Comparison of ENCODE assay signal across 34 cellular contexts in genomic region chr2:232584238-232584637, GRCh38. TPM values are rescaled to one million over a fixed set of nuclear protein-coding genes. Genes with fewer than 3 reads are reported as not detected.
"Had no signal": no experiment of that assay in that cellular context is flagged by ENCODE, and none has a peak within 500 bp of the region (broad histone marks: within the 10 kb centered on the region; RNA-seq: fewer than 3 reads in every experiment).

No MANE protein-coding gene starts in this region.

- H3K4me3 ChIP-seq: esophagus muscularis mucosa, gastroesophageal sphincter, heart left ventricle, hepatocyte, lung, mucosa of descending colon, testis, tibial artery had no signal

- DNase-seq: cortex of kidney; effector CD8-positive, alpha-beta T cell; endodermal cell; foreskin keratinocyte; heart left ventricle; kidney; mesenchymal stem cell; mucosa of descending colon; naive B cell; stimulated activated CD4-positive, alpha-beta T cell treated with anti-CD3 and anti-CD28 coated beads, Interleukin-2, amount 100 ng/mL, for 24 hours; stimulated activated CD4-positive, alpha-beta T cell treated with anti-CD3 and anti-CD28 coated beads, Interleukin-4, amount 100 ng/mL, for 4 hours; stimulated activated naive CD8-positive, alpha-beta T cell treated with anti-CD3 and anti-CD28 coated beads, Interleukin-15, Interleukin-2, amounts not matched to agents 100 U/mL and 50 U/mL, for 24 hours; substantia nigra; testis; tibial artery had no signal

- FAIRE-seq: endothelial cell of umbilical vein, kidney had no signal

- H3K27me3 ChIP-seq: esophagus muscularis mucosa, foreskin keratinocyte, gastroesophageal sphincter, heart left ventricle, hepatocyte, neutrophil, testis, tibial artery had no signal

- H3K4me1 ChIP-seq: testis had no signal

- H3K79me2 ChIP-seq: hepatocyte, parathyroid adenoma had no signal

- H3K4me2 ChIP-seq: hepatocyte had no signal

- ATAC-seq: foreskin keratinocyte; gastroesophageal sphincter; heart left ventricle; left lobe of liver; mucosa of descending colon; natural killer cell treated with Interleukin-12 subunit alpha and Interleukin-12 subunit beta and Interleukin-15 and Interleukin-18, amount 100 ng/mL, for 72 hours; sciatic nerve; stimulated activated memory B cell treated with anti-CD40 and anti-IgM and Interleukin-4, amounts not matched to agents 10 μg/mL and 1 μg/mL and 100 μg/mL, for 72 hours; stimulated activated naive CD8-positive, alpha-beta T cell treated with anti-CD3 and anti-CD28 coated beads, Interleukin-15, Interleukin-2, amounts not matched to agents 100 U/mL and 50 U/mL, for 24 hours had no signal

- H2AFZ ChIP-seq: hepatocyte, parathyroid adenoma had no signal

- H3K27ac ChIP-seq: esophagus muscularis mucosa, foreskin keratinocyte, gastroesophageal sphincter, heart left ventricle, hepatocyte, neutrophil, parathyroid adenoma, testis, tibial artery had no signal

- H3K9me3 ChIP-seq: esophagus muscularis mucosa, mucosa of descending colon, neutrophil, testis, tibial artery had no signal

- H3K9ac ChIP-seq: parathyroid adenoma had no signal

RNA-seq across cellular contexts. Expression of gene CHRNG, which starts 44.7 kb away (rescaled TPM):
- total RNA-seq: endodermal cell; endothelial cell of umbilical vein; epithelial cell of proximal tubule; esophagus muscularis mucosa; fibroblast of lung; foreskin keratinocyte; gastroesophageal sphincter; heart left ventricle; hepatocyte; kidney; left lobe of liver; liver; lung; mesothelial cell of epicardium; mucosa of descending colon; natural killer cell treated with Interleukin-12 subunit alpha and Interleukin-12 subunit beta and Interleukin-15 and Interleukin-18, amount 100 ng/mL, for 72 hours; neural crest cell; osteoblast; progenitor cell of endocrine pancreas; sciatic nerve; testis had no signal
- polyA plus RNA-seq: endothelial cell of umbilical vein, fibroblast of lung, foreskin keratinocyte, heart left ventricle, hepatocyte, liver, lung, urinary bladder had no signal

RNA-seq across cellular contexts. Expression of gene EFHD1, which starts 49.2 kb away (rescaled TPM):
- total RNA-seq: endothelial cell of umbilical vein, fibroblast of lung, foreskin keratinocyte had no signal
- polyA plus RNA-seq: foreskin keratinocyte had no signal

RNA-seq across cellular contexts. Expression of gene CHRND, which starts 58.3 kb away (rescaled TPM):
- total RNA-seq: endothelial cell of umbilical vein; epithelial cell of proximal tubule; esophagus muscularis mucosa; fibroblast of lung; foreskin keratinocyte; gastroesophageal sphincter; heart left ventricle; hepatocyte; kidney; left lobe of liver; liver; lung; mesothelial cell of epicardium; mucosa of descending colon; natural killer cell treated with Interleukin-12 subunit alpha and Interleukin-12 subunit beta and Interleukin-15 and Interleukin-18, amount 100 ng/mL, for 72 hours; osteoblast; sciatic nerve had no signal
- polyA plus RNA-seq: endothelial cell of umbilical vein, fibroblast of lung, foreskin keratinocyte, heart left ventricle, hepatocyte, liver, lung, urinary bladder had no signal
